In the genomic region with DNA sequence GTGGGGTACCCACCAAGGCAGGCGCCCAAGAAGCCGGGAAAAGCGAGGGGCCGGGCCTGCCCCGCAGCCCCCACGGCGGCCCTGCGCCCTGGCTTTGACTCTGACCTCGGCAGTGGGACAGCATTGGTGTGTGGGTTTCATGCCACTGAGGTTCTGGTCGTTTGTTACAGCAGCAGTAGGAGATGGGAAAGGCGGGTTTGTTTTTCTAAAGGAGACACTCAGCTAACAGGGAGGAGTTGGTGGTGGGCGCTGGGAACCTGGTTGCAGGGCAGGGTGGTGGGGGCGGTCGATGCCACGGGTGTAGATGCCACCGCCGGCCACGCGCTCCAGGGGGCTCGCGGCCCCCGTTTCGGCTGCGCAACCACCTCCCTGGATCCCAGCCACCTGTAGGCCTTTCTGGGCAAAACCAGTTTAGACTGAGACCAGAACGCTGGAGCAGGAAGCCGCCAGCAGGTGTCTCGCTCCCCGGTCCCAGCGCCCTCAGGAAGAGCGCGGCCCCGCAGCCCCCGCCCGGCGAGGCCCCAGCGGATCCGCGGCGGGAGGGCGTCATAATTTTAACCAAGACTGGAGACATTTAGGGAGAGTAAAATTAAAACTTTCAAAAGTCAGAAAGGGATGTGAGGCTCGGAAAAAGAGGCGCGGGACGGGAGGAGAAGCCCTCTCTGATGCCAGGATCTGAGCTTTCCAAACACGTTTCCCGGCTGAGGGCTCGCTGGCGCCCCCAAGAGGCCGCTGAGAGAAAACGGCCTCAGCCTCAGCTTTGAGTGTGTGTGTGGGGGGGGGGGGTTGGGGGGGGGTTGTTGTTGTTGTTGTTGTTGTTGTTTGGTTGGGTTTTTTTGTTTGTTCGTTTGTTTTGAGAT, we compare ENCODE assay signal across 1 cellular context.
TF ChIP-seq lines count a peak whose summit lies in the region.

No MANE protein-coding gene starts in this region.

TF ChIP-seq in HepG2, 621 proteins besides CTCF, POLR2A, EP300 and RAD21 (continued from another document and continues in another):
- TF ChIP-seq SYNCRIP (IDR thresholded peaks at IDR 0.05; ENCODE audit: insufficient read depth, low read depth, low read length) (no peak), TBP (CRISPR knock-in tag; IDR thresholded peaks at IDR 0.05) (no peak), RFX5 (IDR thresholded peaks at IDR 0.05; ENCODE audit: low read depth, low read length) (no peak), ZNF329 (CRISPR knock-in tag; IDR thresholded peaks at IDR 0.05; ENCODE audit: low read depth) (no peak), ZKSCAN8 (CRISPR knock-in tag; IDR thresholded peaks at IDR 0.05; ENCODE audit: borderline replicate concordance) (no peak), MED8 (CRISPR knock-in tag; IDR thresholded peaks at IDR 0.05; ENCODE audit: insufficient replicate concordance) (no peak), TBX2 (CRISPR knock-in tag; IDR thresholded peaks at IDR 0.05; ENCODE audit: borderline replicate concordance) (no peak), ZNF224 (CRISPR knock-in tag; IDR thresholded peaks at IDR 0.05) (no peak), IRF2 (CRISPR knock-in tag; IDR thresholded peaks at IDR 0.05) (peak; percentile 27; the same call in 1 of the 2 replicates), NAIF1 (CRISPR knock-in tag; IDR thresholded peaks at IDR 0.05; ENCODE audit: borderline replicate concordance) (no peak), ZNF512B (CRISPR knock-in tag; IDR thresholded peaks at IDR 0.05; ENCODE audit: borderline replicate concordance) (no peak), HNF1A (IDR thresholded peaks at IDR 0.05; ENCODE audit: low read depth) (no peak), HNF1A (CRISPR knock-in tag; IDR thresholded peaks at IDR 0.05; ENCODE audit: borderline replicate concordance) (no peak), RXRB (CRISPR knock-in tag; IDR thresholded peaks at IDR 0.05; ENCODE audit: borderline replicate concordance) (peak; percentile 49; the same call in 1 of the 2 replicates), TEAD3 (CRISPR knock-in tag; optimal IDR thresholded peaks at IDR 0.05; ENCODE audit: borderline replicate concordance) (no peak), HMGA1 (CRISPR knock-in tag; conservative IDR thresholded peaks at IDR 0.05) (no peak), ZNF543 (CRISPR knock-in tag; IDR thresholded peaks at IDR 0.05) (no peak), PLSCR1 (CRISPR knock-in tag; IDR thresholded peaks at IDR 0.05; ENCODE audit: borderline replicate concordance) (no peak), FOXK2 (IDR thresholded peaks at IDR 0.05) (no peak), ZNF260 (CRISPR knock-in tag; IDR thresholded peaks at IDR 0.05; ENCODE audit: borderline replicate concordance, low read depth) (no peak), DNMT3B (CRISPR knock-in tag; conservative IDR thresholded peaks at IDR 0.05) (no peak), TFE3 (CRISPR knock-in tag; IDR thresholded peaks at IDR 0.05) (0 out of 2 replicates have a peak, but pooled peaks have one; percentile 17), CENPX (CRISPR knock-in tag; IDR thresholded peaks at IDR 0.05) (no peak), CCAR2 (optimal IDR thresholded peaks at IDR 0.05; ENCODE audit: low read depth, low read length) (no peak), CAMTA2 (CRISPR knock-in tag; IDR thresholded peaks at IDR 0.05; ENCODE audit: borderline replicate concordance) (no peak), ZNF367 (CRISPR knock-in tag; IDR thresholded peaks at IDR 0.05; ENCODE audit: borderline replicate concordance) (no peak), DNMT1 (CRISPR knock-in tag; IDR thresholded peaks at IDR 0.05) (no peak), ZNF749 (CRISPR knock-in tag; IDR thresholded peaks at IDR 0.05; ENCODE audit: borderline replicate concordance) (no peak), NFYB (CRISPR knock-in tag; IDR thresholded peaks at IDR 0.05) (no peak), KDM1A (CRISPR knock-in tag; IDR thresholded peaks at IDR 0.05) (no peak), ZNF326 (CRISPR knock-in tag; IDR thresholded peaks at IDR 0.05; ENCODE audit: borderline replicate concordance) (no peak), ATRX (CRISPR knock-in tag; IDR thresholded peaks at IDR 0.05; ENCODE audit: borderline replicate concordance) (no peak), ZBTB38 (CRISPR knock-in tag; IDR thresholded peaks at IDR 0.05) (0 out of 2 replicates have a peak, but pooled peaks have one; percentile 26), ZC3H13 (CRISPR knock-in tag; IDR thresholded peaks at IDR 0.05) (no peak)
- TF ChIP-seq, protein P1, sequence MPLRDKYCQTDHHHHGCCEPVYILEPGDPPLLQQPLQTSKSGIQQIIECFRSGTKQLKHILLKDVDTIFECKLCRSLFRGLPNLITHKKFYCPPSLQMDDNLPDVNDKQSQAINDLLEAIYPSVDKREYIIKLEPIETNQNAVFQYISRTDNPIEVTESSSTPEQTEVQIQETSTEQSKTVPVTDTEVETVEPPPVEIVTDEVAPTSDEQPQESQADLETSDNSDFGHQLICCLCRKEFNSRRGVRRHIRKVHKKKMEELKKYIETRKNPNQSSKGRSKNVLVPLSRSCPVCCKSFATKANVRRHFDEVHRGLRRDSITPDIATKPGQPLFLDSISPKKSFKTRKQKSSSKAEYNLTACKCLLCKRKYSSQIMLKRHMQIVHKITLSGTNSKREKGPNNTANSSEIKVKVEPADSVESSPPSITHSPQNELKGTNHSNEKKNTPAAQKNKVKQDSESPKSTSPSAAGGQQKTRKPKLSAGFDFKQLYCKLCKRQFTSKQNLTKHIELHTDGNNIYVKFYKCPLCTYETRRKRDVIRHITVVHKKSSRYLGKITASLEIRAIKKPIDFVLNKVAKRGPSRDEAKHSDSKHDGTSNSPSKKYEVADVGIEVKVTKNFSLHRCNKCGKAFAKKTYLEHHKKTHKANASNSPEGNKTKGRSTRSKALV (CRISPR knock-in tag; IDR thresholded peaks at IDR 0.05) = 0 out of 2 replicates have a peak, but pooled peaks have one; percentile 53
- TF ChIP-seq, protein P2, sequence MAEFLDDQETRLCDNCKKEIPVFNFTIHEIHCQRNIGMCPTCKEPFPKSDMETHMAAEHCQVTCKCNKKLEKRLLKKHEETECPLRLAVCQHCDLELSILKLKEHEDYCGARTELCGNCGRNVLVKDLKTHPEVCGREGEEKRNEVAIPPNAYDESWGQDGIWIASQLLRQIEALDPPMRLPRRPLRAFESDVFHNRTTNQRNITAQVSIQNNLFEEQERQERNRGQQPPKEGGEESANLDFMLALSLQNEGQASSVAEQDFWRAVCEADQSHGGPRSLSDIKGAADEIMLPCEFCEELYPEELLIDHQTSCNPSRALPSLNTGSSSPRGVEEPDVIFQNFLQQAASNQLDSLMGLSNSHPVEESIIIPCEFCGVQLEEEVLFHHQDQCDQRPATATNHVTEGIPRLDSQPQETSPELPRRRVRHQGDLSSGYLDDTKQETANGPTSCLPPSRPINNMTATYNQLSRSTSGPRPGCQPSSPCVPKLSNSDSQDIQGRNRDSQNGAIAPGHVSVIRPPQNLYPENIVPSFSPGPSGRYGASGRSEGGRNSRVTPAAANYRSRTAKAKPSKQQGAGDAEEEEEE (CRISPR knock-in tag; IDR thresholded peaks at IDR 0.05; ENCODE audit: borderline replicate concordance) = no peak
- TF ChIP-seq, protein P3, sequence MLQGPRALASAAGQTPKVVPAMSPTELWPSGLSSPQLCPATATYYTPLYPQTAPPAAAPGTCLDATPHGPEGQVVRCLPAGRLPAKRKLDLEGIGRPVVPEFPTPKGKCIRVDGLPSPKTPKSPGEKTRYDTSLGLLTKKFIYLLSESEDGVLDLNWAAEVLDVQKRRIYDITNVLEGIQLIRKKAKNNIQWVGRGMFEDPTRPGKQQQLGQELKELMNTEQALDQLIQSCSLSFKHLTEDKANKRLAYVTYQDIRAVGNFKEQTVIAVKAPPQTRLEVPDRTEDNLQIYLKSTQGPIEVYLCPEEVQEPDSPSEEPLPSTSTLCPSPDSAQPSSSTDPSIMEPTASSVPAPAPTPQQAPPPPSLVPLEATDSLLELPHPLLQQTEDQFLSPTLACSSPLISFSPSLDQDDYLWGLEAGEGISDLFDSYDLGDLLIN (CRISPR knock-in tag; IDR thresholded peaks at IDR 0.05; ENCODE audit: borderline replicate concordance) = no peak
